Comparison of ENCODE assay signal across 14 cellular contexts in genomic region chr6:136751991-136752390, GRCh38. TPM values are rescaled to one million over a fixed set of nuclear protein-coding genes. Genes with fewer than 3 reads are reported as not detected.
A peak's percentile ranks its signal among the peaks of the same experiment; 100 is the strongest.
DNase-seq lines count a peak whose midpoint lies in the region; ATAC-seq and TF ChIP-seq lines count a peak whose summit lies in the region.
"Had no signal": no experiment of that assay in that cellular context is flagged by ENCODE, and none has a peak within 500 bp of the region (broad histone marks: within the 10 kb centered on the region; RNA-seq: fewer than 3 reads in every experiment).

No MANE protein-coding gene starts in this region.

- no peaks in the 10 kb centered on the region for H3K36me3 Mint-ChIP-seq in CD4-positive, alpha-beta T cell (ENCODE audit: low read depth)
- peaks cover 12% of the 10 kb centered on the region for H3K36me3 Mint-ChIP-seq in activated T-helper 1 cell treated with anti-CD3 and anti-CD28 coated beads, Interleukin-12 subunit alpha, Interleukin-12 subunit beta, Interleukin-2, Interleukin-4 antibody, amounts not matched to agents 30 ng/mL and 10 ng/mL and 1 ng/mL, durations not matched to agents 14 hours and 24 hours and 36 hours (ENCODE audit: low read depth)
- no peaks in the 10 kb centered on the region for H3K36me3 Mint-ChIP-seq in natural killer cell

- intact Hi-C loops in CD4-positive, alpha-beta T cell (cut with DNase I, micrococcal nuclease) = no loop called here
- intact Hi-C loops in activated T-helper 1 cell treated with anti-CD3 and anti-CD28 coated beads, Interleukin-12 subunit alpha, Interleukin-12 subunit beta, Interleukin-2, Interleukin-4 antibody, amounts not matched to agents 30 ng/mL and 10 ng/mL and 1 ng/mL, durations not matched to agents 14 hours and 24 hours and 36 hours (cut with micrococcal nuclease) = loop anchor here (1.0 to 5.0 kb wide), 6 partner anchors 12 to 465 kb away; partner anchors contain the start of genes IFNGR1 and MAP3K5
- intact Hi-C loops in natural killer cell (cut with micrococcal nuclease) = no loop called here

- CTCF ChIA-PET in CD4-positive, alpha-beta T cell (lab: Charles Lee) = interaction anchor here (4.2 kb wide), 1 partner anchor 40 kb away, joined by 28 read pairs; the partner anchor contains the start of gene MAP3K5

- DNase-seq in CD4-positive, alpha-beta T cell = no peak
- no peak for DNase-seq in activated T-helper 1 cell treated with anti-CD3 and anti-CD28 coated beads, Interleukin-12 subunit alpha, Interleukin-12 subunit beta, Interleukin-2, Interleukin-4 antibody, amounts not matched to agents 30 ng/mL and 10 ng/mL and 1 ng/mL, durations not matched to agents 14 hours and 24 hours and 36 hours (ENCODE audit: low spot score)
- no peak for DNase-seq in natural killer cell
- no peak for DNase-seq in NOMO-1 (lab: John Stamatoyannopoulos, UW; ENCODE audit: unreplicated experiment in 2 of 2)
- DNase-seq in NCI-H446 (lab: John Stamatoyannopoulos, UW) = no peak
- DNase-seq in HK-2 (ENCODE audit: unreplicated experiment) = no peak
- DNase-seq: activated effector memory CD4-positive, alpha-beta T cell treated with anti-CD3 and anti-CD28 coated beads, Interleukin-2, amount 50 U/mL, for 16 hours; Calu3; NCI-H1092 treated with DMSO at 0.1 percent for 48 hours; NCI-H748 treated with DMSO at 0.1 percent for 48 hours had no signal

- H3K4me1 Mint-ChIP-seq in CD4-positive, alpha-beta T cell (ENCODE audit: low read depth) = peaks cover 88% of the 10 kb centered on the region
- H3K4me1 Mint-ChIP-seq in activated T-helper 1 cell treated with anti-CD3 and anti-CD28 coated beads, Interleukin-12 subunit alpha, Interleukin-12 subunit beta, Interleukin-2, Interleukin-4 antibody, amounts not matched to agents 30 ng/mL and 10 ng/mL and 1 ng/mL, durations not matched to agents 14 hours and 24 hours and 36 hours (ENCODE audit: low read depth) = peaks cover 93% of the 10 kb centered on the region
- peaks cover 68% of the 10 kb centered on the region in 2 donors for H3K4me1 Mint-ChIP-seq in natural killer cell

- no peaks in the 10 kb centered on the region for H3K27me3 Mint-ChIP-seq in CD4-positive, alpha-beta T cell
- H3K27me3 Mint-ChIP-seq in activated T-helper 1 cell treated with anti-CD3 and anti-CD28 coated beads, Interleukin-12 subunit alpha, Interleukin-12 subunit beta, Interleukin-2, Interleukin-4 antibody, amounts not matched to agents 30 ng/mL and 10 ng/mL and 1 ng/mL, durations not matched to agents 14 hours and 24 hours and 36 hours (ENCODE audit: insufficient read depth) = no peaks in the 10 kb centered on the region
- H3K27me3 Mint-ChIP-seq in natural killer cell (ENCODE audit: low read depth in 2 of 2) = no peaks in the 10 kb centered on the region

- POLR2A ChIA-PET in CD4-positive, alpha-beta T cell (lab: Charles Lee) = interaction anchor here (1.0 to 8.5 kb wide), 3 partner anchors 11 to 37 kb away, joined by 3 to 110 read pairs (median 32); partner anchors contain the start of gene MAP3K5

- peak overlapping the region; percentile 32 for H3K27ac ChIP-seq in CD4-positive, alpha-beta T cell (ENCODE audit: low read depth, low read length)

- no peaks in the 10 kb centered on the region for H3K9me3 ChIP-seq in CD4-positive, alpha-beta T cell (ENCODE audit: control insufficient read depth, low read length)
- H3K9me3 ChIP-seq: mucosa of descending colon had no signal

- H3K27me3 ChIP-seq in CD4-positive, alpha-beta T cell (ENCODE audit: control insufficient read depth, insufficient read depth, low read length) = no peaks in the 10 kb centered on the region

- TF ChIP-seq CTCF in CD4-positive, alpha-beta T cell (IDR thresholded peaks at IDR 0.05) = no peak
- TF ChIP-seq CTCF in natural killer cell (IDR thresholded peaks at IDR 0.05) = no peak

- ATAC-seq in CD4-positive, alpha-beta T cell (ENCODE audit: poor library complexity) = no peak
- peak; percentile 9 for ATAC-seq in GM19397 (IDR thresholded peaks at IDR 0.05; ENCODE audit: unreplicated experiment)
- ATAC-seq in natural killer cell = no peak
- no peak for ATAC-seq in GM19328 (IDR thresholded peaks at IDR 0.05; ENCODE audit: unreplicated experiment)
- ATAC-seq: HCT116 had no signal

- peak overlapping the region; percentile 53 for H3K4me3 Mint-ChIP-seq in CD4-positive, alpha-beta T cell
- peak overlapping the region; percentile 75 for H3K4me3 Mint-ChIP-seq in activated T-helper 1 cell treated with anti-CD3 and anti-CD28 coated beads, Interleukin-12 subunit alpha, Interleukin-12 subunit beta, Interleukin-2, Interleukin-4 antibody, amounts not matched to agents 30 ng/mL and 10 ng/mL and 1 ng/mL, durations not matched to agents 14 hours and 24 hours and 36 hours
- peak overlapping the region; percentile 65 for H3K4me3 Mint-ChIP-seq in natural killer cell

- H3K27ac Mint-ChIP-seq in CD4-positive, alpha-beta T cell = peak overlapping the region; percentile 74
- H3K27ac Mint-ChIP-seq in activated T-helper 1 cell treated with anti-CD3 and anti-CD28 coated beads, Interleukin-12 subunit alpha, Interleukin-12 subunit beta, Interleukin-2, Interleukin-4 antibody, amounts not matched to agents 30 ng/mL and 10 ng/mL and 1 ng/mL, durations not matched to agents 14 hours and 24 hours and 36 hours = peak overlapping the region; percentile 87
- peak overlapping the region; percentile 74 to 85 for H3K27ac Mint-ChIP-seq in natural killer cell

- H3K9me3 Mint-ChIP-seq in CD4-positive, alpha-beta T cell = no peaks in the 10 kb centered on the region
- H3K9me3 Mint-ChIP-seq in activated T-helper 1 cell treated with anti-CD3 and anti-CD28 coated beads, Interleukin-12 subunit alpha, Interleukin-12 subunit beta, Interleukin-2, Interleukin-4 antibody, amounts not matched to agents 30 ng/mL and 10 ng/mL and 1 ng/mL, durations not matched to agents 14 hours and 24 hours and 36 hours = no peaks in the 10 kb centered on the region
- no peaks in the 10 kb centered on the region for H3K9me3 Mint-ChIP-seq in natural killer cell

RNA-seq across cellular contexts. Expression of gene MAP3K5, which starts 40.3 kb away (rescaled TPM):
- total RNA-seq in CD4-positive, alpha-beta T cell = 10 to 100 TPM; 12.9 to 14.1 TPM
- total RNA-seq in activated T-helper 1 cell treated with anti-CD3 and anti-CD28 coated beads, Interleukin-12 subunit alpha, Interleukin-12 subunit beta, Interleukin-2, Interleukin-4 antibody, amounts not matched to agents 30 ng/mL and 10 ng/mL and 1 ng/mL, durations not matched to agents 14 hours and 24 hours and 36 hours = 12.2 and 13.4 TPM in 2 replicates
- total RNA-seq in natural killer cell = 10 to 100 TPM; 19.7 to 36.7 (median 35.4) TPM
